Comparison of ENCODE assay signal across 8 cellular contexts in genomic region chr1:26692793-26693490, GRCh38. TPM values are rescaled to one million over a fixed set of nuclear protein-coding genes. Genes with fewer than 3 reads are reported as not detected.
DNase-seq lines count a peak whose midpoint lies in the region; FAIRE-seq and TF ChIP-seq lines count a peak whose summit lies in the region.

No MANE protein-coding gene starts in this region.

- intact Hi-C loops in ovary (cut with DNase I), result loop anchor here in 1 of 4 donors (5.0 kb wide), 1 partner anchor 94 kb away; the partner anchor contains the start of gene PIGV

- no peaks in the 10 kb centered on the region for H3K27me3 ChIP-seq in adipocyte (replicated peaks; ENCODE audit: control insufficient read depth, insufficient read depth, low read length)
- H3K27me3 ChIP-seq in cardiac muscle cell, result no peaks in the 10 kb centered on the region
- H3K27me3 ChIP-seq in ovary, result no peaks in the 10 kb centered on the region
- H3K27me3 ChIP-seq in thymus (ENCODE audit: control insufficient read depth, insufficient read depth), result no peaks in the 10 kb centered on the region

- WGBS in ovary, 3 donors, result 0 to 1% (median 0%) methylated on average over 34 of the region's 34 CpGs
- under 1% methylated on average over 34 of the region's 34 CpGs for WGBS in thymus

- TF ChIP-seq EP300 in ovary (IDR thresholded peaks at IDR 0.05), result no peak

- H3K4me1 ChIP-seq in adipocyte (ENCODE audit: control insufficient read depth, insufficient read depth, low read length) (peaks cover 36% of the 10 kb centered on the region), cardiac muscle cell (ENCODE audit: low read depth) (peaks cover 31% of the 10 kb centered on the region), ovary (ENCODE audit: insufficient read depth) (peaks cover 8% of the 10 kb centered on the region), thymus (ENCODE audit: control insufficient read depth, insufficient read depth, low read length) (peaks cover 12% of the 10 kb centered on the region)

- H3K9me3 ChIP-seq in adipocyte (ENCODE audit: control insufficient read depth, low read length) (no peaks in the 10 kb centered on the region), cardiac muscle cell (ENCODE audit: low read depth) (no peaks in the 10 kb centered on the region), ovary (no peaks in the 10 kb centered on the region), thymus (ENCODE audit: control insufficient read depth) (no peaks in the 10 kb centered on the region)

- peak; percentile 83 for DNase-seq in D341Med (ENCODE audit: low spot score)
- DNase-seq in H54 (ENCODE audit: insufficient read length, low spot score), result peak; percentile 70
- DNase-seq in NCI-H1417 treated with DMSO at 0.1 percent for 48 hours (lab: John Stamatoyannopoulos, UW), result peak; percentile 89
- peak; percentile 98 for DNase-seq in SW480 (ENCODE audit: low spot score)
- peak; percentile 99 for DNase-seq in adipocyte (ENCODE audit: low read depth)
- DNase-seq in cardiac muscle cell (ENCODE audit: low read depth in 1 of 2, low spot score in 1 of 2), result peak; percentile 97 to 99
- peak; percentile 88 to 93 (median 91) for DNase-seq in ovary

- no peak for TF ChIP-seq CTCF in cardiac muscle cell (IDR thresholded peaks at IDR 0.05; ENCODE audit: low read depth, low read length)
- no peak for TF ChIP-seq CTCF in ovary (IDR thresholded peaks at IDR 0.05)

- no peak for TF ChIP-seq POLR2A in H54 (IDR thresholded peaks at IDR 0.05; ENCODE audit: low read depth, low read length)
- TF ChIP-seq POLR2A in ovary (IDR thresholded peaks at IDR 0.05), result peak; percentile 68

- H3K36me3 ChIP-seq in adipocyte (ENCODE audit: control insufficient read depth, insufficient read depth, low read length, severe bottlenecking) (no peaks in the 10 kb centered on the region), cardiac muscle cell (no peaks in the 10 kb centered on the region), ovary (no peaks in the 10 kb centered on the region), thymus (ENCODE audit: control insufficient read depth, insufficient read depth) (no peaks in the 10 kb centered on the region)

- peak; percentile 92 for FAIRE-seq in H54 (lab: Jason Lieb, UNC)

- peak overlapping the region; percentile 89 for H3K9ac ChIP-seq in adipocyte (ENCODE audit: low read length)

- H3K27ac ChIP-seq in cardiac muscle cell (peak overlapping the region; percentile 98), ovary (peak overlapping the region; percentile 72 to 93), thymus (ENCODE audit: low read depth) (peak overlapping the region; percentile 97)

- H3K4me3 ChIP-seq in adipocyte (ENCODE audit: low read length) (peak overlapping the region; percentile 78), cardiac muscle cell (peak overlapping the region; percentile 37), ovary (peak overlapping the region; percentile 56), thymus (ENCODE audit: low read length) (peak overlapping the region; percentile 70)

RNA-seq across cellular contexts. Expression of gene ARID1A, which starts 2.9 kb away (rescaled TPM):
- 52.9 and 93.3 TPM in 2 replicates for total RNA-seq in cardiac muscle cell
- 28.5 and 43.1 TPM in 2 replicates for polyA plus RNA-seq in cardiac muscle cell
- 100 to 1,000 TPM in 1 of 7 donors, 10 to 100 TPM in 6; 28.5 to 102 (median 77.5) TPM for total RNA-seq in ovary
- 10 to 100 TPM; 27.6 to 40.1 TPM for polyA plus RNA-seq in ovary
- polyA plus RNA-seq in thymus, result 30.7 TPM

Comparison
In these comparisons a context has a peak if more than half of its experiments do, and no peak if none do; other contexts are left out.
1. Peak in every context shown above with its lines: DNase-seq, H3K4me3 ChIP-seq and H3K27ac ChIP-seq.